In genomic region chr2:8525582-8526402, GRCh38 we compare ENCODE assay signal across 1 cellular context.
TF ChIP-seq lines count a peak whose summit lies in the region.

No MANE protein-coding gene starts in this region.

TF ChIP-seq in K562, 482 proteins besides CTCF, POLR2A, EP300 and RAD21 (continued from another document and continues in another):
- peak in 1 of 2 experiments; percentile 62; a peak in 1 of 4 replicates for TF ChIP-seq MLLT1 (IDR thresholded peaks at IDR 0.05)
- peak; percentile 81 for TF ChIP-seq JUND (IDR thresholded peaks at IDR 0.05; ENCODE audit: borderline replicate concordance, low read depth, low read length)
- TF ChIP-seq JUND (tag; IDR thresholded peaks at IDR 0.05; ENCODE audit: borderline replicate concordance, low read depth, low read length): peak; percentile 79; the same call in 2 of the 3 replicates
- TF ChIP-seq, protein P1, sequence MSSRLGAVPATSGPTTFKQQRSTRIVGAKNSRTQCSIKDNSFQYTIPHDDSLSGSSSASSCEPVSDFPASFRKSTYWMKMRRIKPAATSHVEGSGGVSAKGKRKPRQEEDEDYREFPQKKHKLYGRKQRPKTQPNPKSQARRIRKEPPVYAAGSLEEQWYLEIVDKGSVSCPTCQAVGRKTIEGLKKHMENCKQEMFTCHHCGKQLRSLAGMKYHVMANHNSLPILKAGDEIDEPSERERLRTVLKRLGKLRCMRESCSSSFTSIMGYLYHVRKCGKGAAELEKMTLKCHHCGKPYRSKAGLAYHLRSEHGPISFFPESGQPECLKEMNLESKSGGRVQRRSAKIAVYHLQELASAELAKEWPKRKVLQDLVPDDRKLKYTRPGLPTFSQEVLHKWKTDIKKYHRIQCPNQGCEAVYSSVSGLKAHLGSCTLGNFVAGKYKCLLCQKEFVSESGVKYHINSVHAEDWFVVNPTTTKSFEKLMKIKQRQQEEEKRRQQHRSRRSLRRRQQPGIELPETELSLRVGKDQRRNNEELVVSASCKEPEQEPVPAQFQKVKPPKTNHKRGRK (tag; IDR thresholded peaks at IDR 0.05): no peak
- peak; percentile 66 for TF ChIP-seq NFIX (CRISPR knock-in tag; IDR thresholded peaks at IDR 0.05; ENCODE audit: low read depth)
- peak in 1 of 2 experiments; percentile 76; a peak in 2 of 4 replicates for TF ChIP-seq HDAC1 (IDR thresholded peaks at IDR 0.05)
- TF ChIP-seq MYBL2 (IDR thresholded peaks at IDR 0.05; ENCODE audit: low read depth): no peak
- TF ChIP-seq MYBL2 (CRISPR knock-in tag; IDR thresholded peaks at IDR 0.05; ENCODE audit: borderline replicate concordance): no peak
- TF ChIP-seq PRDM10 (IDR thresholded peaks at IDR 0.05; ENCODE audit: partially characterized antibody): no peak
- TF ChIP-seq, protein P2, sequence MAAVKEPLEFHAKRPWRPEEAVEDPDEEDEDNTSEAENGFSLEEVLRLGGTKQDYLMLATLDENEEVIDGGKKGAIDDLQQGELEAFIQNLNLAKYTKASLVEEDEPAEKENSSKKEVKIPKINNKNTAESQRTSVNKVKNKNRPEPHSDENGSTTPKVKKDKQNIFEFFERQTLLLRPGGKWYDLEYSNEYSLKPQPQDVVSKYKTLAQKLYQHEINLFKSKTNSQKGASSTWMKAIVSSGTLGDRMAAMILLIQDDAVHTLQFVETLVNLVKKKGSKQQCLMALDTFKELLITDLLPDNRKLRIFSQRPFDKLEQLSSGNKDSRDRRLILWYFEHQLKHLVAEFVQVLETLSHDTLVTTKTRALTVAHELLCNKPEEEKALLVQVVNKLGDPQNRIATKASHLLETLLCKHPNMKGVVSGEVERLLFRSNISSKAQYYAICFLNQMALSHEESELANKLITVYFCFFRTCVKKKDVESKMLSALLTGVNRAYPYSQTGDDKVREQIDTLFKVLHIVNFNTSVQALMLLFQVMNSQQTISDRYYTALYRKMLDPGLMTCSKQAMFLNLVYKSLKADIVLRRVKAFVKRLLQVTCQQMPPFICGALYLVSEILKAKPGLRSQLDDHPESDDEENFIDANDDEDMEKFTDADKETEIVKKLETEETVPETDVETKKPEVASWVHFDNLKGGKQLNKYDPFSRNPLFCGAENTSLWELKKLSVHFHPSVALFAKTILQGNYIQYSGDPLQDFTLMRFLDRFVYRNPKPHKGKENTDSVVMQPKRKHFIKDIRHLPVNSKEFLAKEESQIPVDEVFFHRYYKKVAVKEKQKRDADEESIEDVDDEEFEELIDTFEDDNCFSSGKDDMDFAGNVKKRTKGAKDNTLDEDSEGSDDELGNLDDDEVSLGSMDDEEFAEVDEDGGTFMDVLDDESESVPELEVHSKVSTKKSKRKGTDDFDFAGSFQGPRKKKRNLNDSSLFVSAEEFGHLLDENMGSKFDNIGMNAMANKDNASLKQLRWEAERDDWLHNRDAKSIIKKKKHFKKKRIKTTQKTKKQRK (IDR thresholded peaks at IDR 0.05; ENCODE audit: borderline replicate concordance, low read depth, low read length): no peak
- TF ChIP-seq ZNF592 (IDR thresholded peaks at IDR 0.05): peak; percentile 39; the same call in 1 of the 2 replicates
- no peak for TF ChIP-seq SLC30A9 (CRISPR knock-in tag; IDR thresholded peaks at IDR 0.05)
- no peak for TF ChIP-seq ZNF583 (CRISPR knock-in tag; IDR thresholded peaks at IDR 0.05)
- TF ChIP-seq SIRT6 (IDR thresholded peaks at IDR 0.05; ENCODE audit: low read depth, low read length): no peak
- TF ChIP-seq ELF2 (CRISPR knock-in tag; IDR thresholded peaks at IDR 0.05): 0 out of 2 replicates have a peak, but pooled peaks have one; percentile 35
- TF ChIP-seq NONO (IDR thresholded peaks at IDR 0.05; ENCODE audit: low read depth in 2 of 2, low read length in 1 of 2): peak in 1 of 2 experiments; percentile 48; a peak in 1 of 4 replicates
- TF ChIP-seq SMARCB1 (IDR thresholded peaks at IDR 0.05; ENCODE audit: insufficient read length, low read depth): no peak
- TF ChIP-seq GATAD2B (IDR thresholded peaks at IDR 0.05; ENCODE audit: borderline replicate concordance): no peak
- no peak for TF ChIP-seq ZNF695 (CRISPR knock-in tag; IDR thresholded peaks at IDR 0.05)
- peak; percentile 73 for TF ChIP-seq CREM (IDR thresholded peaks at IDR 0.05; ENCODE audit: low read depth)
- peak; percentile 70; the same call in 1 of the 2 replicates for TF ChIP-seq RNF2 (IDR thresholded peaks at IDR 0.05)
- TF ChIP-seq CTBP1 (IDR thresholded peaks at IDR 0.05; ENCODE audit: borderline replicate concordance): peak; percentile 90
- TF ChIP-seq POLR3A (IDR thresholded peaks at IDR 0.05; ENCODE audit: borderline replicate concordance, extremely low read depth, insufficient read depth, insufficient read length): no peak
- no peak for TF ChIP-seq SNIP1 (IDR thresholded peaks at IDR 0.05; ENCODE audit: low read depth)
- TF ChIP-seq BMI1 (IDR thresholded peaks at IDR 0.05; ENCODE audit: low read length): no peak
- TF ChIP-seq, protein P3, sequence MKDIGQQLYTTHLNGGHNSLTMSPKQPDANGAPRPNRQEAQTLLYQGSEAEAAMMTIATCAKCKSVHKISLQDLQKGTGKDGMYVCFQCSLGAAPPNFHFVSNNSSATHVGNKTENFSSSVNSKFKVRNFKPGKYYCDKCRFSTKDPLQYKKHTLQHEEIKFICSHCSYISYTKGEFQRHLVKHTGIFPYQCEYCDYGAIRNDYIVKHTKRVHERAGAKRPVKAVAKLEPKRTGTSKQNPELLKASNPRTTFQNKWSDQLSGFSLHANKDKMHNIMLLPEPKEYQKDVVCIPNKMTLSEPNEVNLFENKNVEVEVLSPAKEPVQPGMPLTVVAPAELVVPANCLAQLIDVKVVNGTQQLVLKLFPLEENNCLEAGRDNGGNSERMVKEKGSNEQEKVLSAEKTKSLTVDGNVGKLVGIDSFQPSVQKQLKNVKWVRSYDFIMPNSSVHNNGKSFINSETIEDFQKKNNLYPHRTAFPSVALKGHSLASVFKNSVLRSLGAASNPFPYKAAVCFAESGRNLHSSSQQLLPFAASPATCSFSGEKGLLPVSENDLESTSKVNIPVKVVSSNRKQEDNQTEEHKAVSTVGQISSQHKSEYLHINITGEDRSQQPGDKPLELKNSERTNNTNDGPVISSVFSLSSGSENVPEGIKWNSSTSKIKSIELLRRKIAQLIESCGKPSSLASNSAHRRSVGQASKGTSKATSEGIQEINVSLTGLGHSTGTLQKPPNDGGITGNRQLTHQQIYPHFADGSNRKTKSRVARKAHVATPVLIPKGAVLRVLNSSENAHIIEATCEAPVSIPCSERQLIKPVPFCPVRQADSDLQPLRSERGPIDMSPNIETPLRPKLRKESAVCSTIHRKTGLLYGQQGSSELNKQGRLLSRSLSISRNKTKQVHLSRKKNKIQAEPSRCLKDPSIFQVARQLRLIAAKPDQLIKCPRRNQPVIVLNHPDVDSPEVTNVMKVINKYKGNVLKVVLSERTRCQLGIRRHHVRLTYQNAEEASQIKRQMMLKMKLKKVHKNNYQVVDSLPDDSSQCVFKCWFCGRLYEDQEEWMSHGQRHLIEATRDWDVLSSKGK (CRISPR knock-in tag; IDR thresholded peaks at IDR 0.05): no peak
- no peak for TF ChIP-seq SRSF9 (IDR thresholded peaks at IDR 0.05; ENCODE audit: borderline replicate concordance, low read depth, low read length)
- no peak for TF ChIP-seq PHB (CRISPR knock-in tag; IDR thresholded peaks at IDR 0.05)
- TF ChIP-seq MIER1 (IDR thresholded peaks at IDR 0.05; ENCODE audit: low read depth): 0 out of 2 replicates have a peak, but pooled peaks have one; percentile 38
- peak; percentile 69 for TF ChIP-seq ZFX (CRISPR knock-in tag; IDR thresholded peaks at IDR 0.05)
- TF ChIP-seq ZNF384 (IDR thresholded peaks at IDR 0.05; ENCODE audit: low read depth, low read length): peak; percentile 37; the same call in 1 of the 2 replicates
- no peak for TF ChIP-seq ZZZ3 (IDR thresholded peaks at IDR 0.05)
- peak; percentile 93 for TF ChIP-seq CBFA2T2 (conservative IDR thresholded peaks at IDR 0.05)
- TF ChIP-seq, protein P4, sequence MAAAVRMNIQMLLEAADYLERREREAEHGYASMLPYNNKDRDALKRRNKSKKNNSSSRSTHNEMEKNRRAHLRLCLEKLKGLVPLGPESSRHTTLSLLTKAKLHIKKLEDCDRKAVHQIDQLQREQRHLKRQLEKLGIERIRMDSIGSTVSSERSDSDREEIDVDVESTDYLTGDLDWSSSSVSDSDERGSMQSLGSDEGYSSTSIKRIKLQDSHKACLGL (CRISPR knock-in tag; IDR thresholded peaks at IDR 0.05; ENCODE audit: borderline replicate concordance, poor library complexity, severe bottlenecking): peak; percentile 28
- TF ChIP-seq SREBF1 (IDR thresholded peaks at IDR 0.05; ENCODE audit: borderline replicate concordance, low read depth, low read length): no peak
- no peak for TF ChIP-seq HINFP (tag; conservative IDR thresholded peaks at IDR 0.05; ENCODE audit: low read depth)
- TF ChIP-seq, protein P5, sequence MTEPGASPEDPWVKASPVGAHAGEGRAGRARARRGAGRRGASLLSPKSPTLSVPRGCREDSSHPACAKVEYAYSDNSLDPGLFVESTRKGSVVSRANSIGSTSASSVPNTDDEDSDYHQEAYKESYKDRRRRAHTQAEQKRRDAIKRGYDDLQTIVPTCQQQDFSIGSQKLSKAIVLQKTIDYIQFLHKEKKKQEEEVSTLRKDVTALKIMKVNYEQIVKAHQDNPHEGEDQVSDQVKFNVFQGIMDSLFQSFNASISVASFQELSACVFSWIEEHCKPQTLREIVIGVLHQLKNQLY (CRISPR knock-in tag; conservative IDR thresholded peaks at IDR 0.05): no peak
- peak in 1 of 2 experiments; percentile 49; a peak in 2 of 4 replicates for TF ChIP-seq FOXK2 (conservative IDR thresholded peaks at IDR 0.05 in 1 of 2, IDR thresholded peaks at IDR 0.05 in 1 of 2; ENCODE audit: low read depth in 2 of 2)
- TF ChIP-seq CC2D1A (IDR thresholded peaks at IDR 0.05): peak; percentile 85
- peak; percentile 59 to 71; a peak in 3 of 4 replicates for TF ChIP-seq TRIM24 (IDR thresholded peaks at IDR 0.05)
- TF ChIP-seq CBFA2T3 (IDR thresholded peaks at IDR 0.05): peak; percentile 95
